In genomic region chr7:73578342-73579124, GRCh38 we compare ENCODE assay signal across 1 cellular context.
TF ChIP-seq lines count a peak whose summit lies in the region.

TBL2 (minus strand) TSS chr7:73578579; CDS start chr7:73578549, 30 bp downstream.

TF ChIP-seq in HepG2, 621 proteins besides CTCF, POLR2A, EP300 and RAD21 (continued from another document and continues in another):
- TF ChIP-seq, protein P1, sequence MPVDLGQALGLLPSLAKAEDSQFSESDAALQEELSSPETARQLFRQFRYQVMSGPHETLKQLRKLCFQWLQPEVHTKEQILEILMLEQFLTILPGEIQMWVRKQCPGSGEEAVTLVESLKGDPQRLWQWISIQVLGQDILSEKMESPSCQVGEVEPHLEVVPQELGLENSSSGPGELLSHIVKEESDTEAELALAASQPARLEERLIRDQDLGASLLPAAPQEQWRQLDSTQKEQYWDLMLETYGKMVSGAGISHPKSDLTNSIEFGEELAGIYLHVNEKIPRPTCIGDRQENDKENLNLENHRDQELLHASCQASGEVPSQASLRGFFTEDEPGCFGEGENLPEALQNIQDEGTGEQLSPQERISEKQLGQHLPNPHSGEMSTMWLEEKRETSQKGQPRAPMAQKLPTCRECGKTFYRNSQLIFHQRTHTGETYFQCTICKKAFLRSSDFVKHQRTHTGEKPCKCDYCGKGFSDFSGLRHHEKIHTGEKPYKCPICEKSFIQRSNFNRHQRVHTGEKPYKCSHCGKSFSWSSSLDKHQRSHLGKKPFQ (CRISPR knock-in tag; IDR thresholded peaks at IDR 0.05; ENCODE audit: insufficient replicate concordance) = no peak
- TF ChIP-seq THYN1 (CRISPR knock-in tag; IDR thresholded peaks at IDR 0.05; ENCODE audit: borderline replicate concordance, low read depth) (no peak), CREB1 (IDR thresholded peaks at IDR 0.05) (no peak), CREB1 (CRISPR knock-in tag; IDR thresholded peaks at IDR 0.05) (no peak), HNRNPK (IDR thresholded peaks at IDR 0.05; ENCODE audit: low read depth, low read length, poor library complexity, severe bottlenecking) (peak; percentile 19), GFI1 (CRISPR knock-in tag; IDR thresholded peaks at IDR 0.05; ENCODE audit: borderline replicate concordance) (no peak), REPIN1 (CRISPR knock-in tag; IDR thresholded peaks at IDR 0.05; ENCODE audit: borderline replicate concordance, low read depth) (no peak), RXRA (CRISPR knock-in tag; IDR thresholded peaks at IDR 0.05) (no peak), KLF9 (CRISPR knock-in tag; IDR thresholded peaks at IDR 0.05; ENCODE audit: low read depth) (peak; percentile 56; the same call in 1 of the 2 replicates), ZFP36 (IDR thresholded peaks at IDR 0.05; ENCODE audit: borderline replicate concordance, low read depth, low read length, partially characterized antibody) (no peak), ZNF883 (CRISPR knock-in tag; IDR thresholded peaks at IDR 0.05; ENCODE audit: not compliant biosample characterization) (no peak), ELF4 (CRISPR knock-in tag; IDR thresholded peaks at IDR 0.05; ENCODE audit: borderline replicate concordance) (no peak), SKI (IDR thresholded peaks at IDR 0.05; ENCODE audit: partially characterized antibody) (no peak), SRSF1 (optimal IDR thresholded peaks at IDR 0.05; ENCODE audit: low read depth, low read length) (no peak), ZNF782 (CRISPR knock-in tag; IDR thresholded peaks at IDR 0.05; ENCODE audit: borderline replicate concordance) (no peak), ZMYM4 (CRISPR knock-in tag; IDR thresholded peaks at IDR 0.05) (no peak), TRIM22 (IDR thresholded peaks at IDR 0.05) (no peak), ZNF317 (CRISPR knock-in tag; IDR thresholded peaks at IDR 0.05) (no peak), MZF1 (CRISPR knock-in tag; IDR thresholded peaks at IDR 0.05; ENCODE audit: borderline replicate concordance) (no peak), ZNF646 (CRISPR knock-in tag; IDR thresholded peaks at IDR 0.05) (no peak), XBP1 (CRISPR knock-in tag; IDR thresholded peaks at IDR 0.05) (no peak), ARNT2 (CRISPR knock-in tag; IDR thresholded peaks at IDR 0.05; ENCODE audit: low read depth) (peak; percentile 38), ATM (IDR thresholded peaks at IDR 0.05; ENCODE audit: borderline replicate concordance) (no peak), ZNF547 (CRISPR knock-in tag; IDR thresholded peaks at IDR 0.05) (peak; percentile 65; the same call in 1 of the 2 replicates), ELF1 (CRISPR knock-in tag; IDR thresholded peaks at IDR 0.05) (no peak), PRDM15 (CRISPR knock-in tag; IDR thresholded peaks at IDR 0.05) (0 out of 2 replicates have a peak, but pooled peaks have one; percentile 37), SAFB2 (CRISPR knock-in tag; IDR thresholded peaks at IDR 0.05; ENCODE audit: borderline replicate concordance, low read depth) (peak; percentile 66; the same call in 1 of the 2 replicates), ZNF30 (CRISPR knock-in tag; IDR thresholded peaks at IDR 0.05) (no peak), ZNF224 (CRISPR knock-in tag; IDR thresholded peaks at IDR 0.05) (no peak), ZNF275 (CRISPR knock-in tag; IDR thresholded peaks at IDR 0.05; ENCODE audit: borderline replicate concordance) (no peak), NAIF1 (CRISPR knock-in tag; IDR thresholded peaks at IDR 0.05; ENCODE audit: borderline replicate concordance) (no peak), SRSF9 (IDR thresholded peaks at IDR 0.05; ENCODE audit: borderline replicate concordance, insufficient read depth, low read depth, low read length, poor library complexity, severe bottlenecking) (no peak), KLF11 (CRISPR knock-in tag; IDR thresholded peaks at IDR 0.05) (peak; percentile 42; the same call in 1 of the 2 replicates), ZNF205 (CRISPR knock-in tag; IDR thresholded peaks at IDR 0.05) (no peak), REXO4 (CRISPR knock-in tag; IDR thresholded peaks at IDR 0.05; ENCODE audit: borderline replicate concordance) (no peak), TRAFD1 (CRISPR knock-in tag; IDR thresholded peaks at IDR 0.05; ENCODE audit: borderline replicate concordance) (no peak), FOXP4 (CRISPR knock-in tag; IDR thresholded peaks at IDR 0.05) (no peak), NFE2 (CRISPR knock-in tag; IDR thresholded peaks at IDR 0.05) (no peak), NFE2L1 (CRISPR knock-in tag; IDR thresholded peaks at IDR 0.05; ENCODE audit: borderline replicate concordance) (no peak), ZNF761 (CRISPR knock-in tag; conservative IDR thresholded peaks at IDR 0.05) (no peak), ZNF136 (CRISPR knock-in tag; IDR thresholded peaks at IDR 0.05; ENCODE audit: low read depth) (no peak), PCBP1 (IDR thresholded peaks at IDR 0.05; ENCODE audit: borderline replicate concordance, low read depth, low read length) (no peak), ASH2L (IDR thresholded peaks at IDR 0.05; ENCODE audit: insufficient read length, low read depth, low read length) (peak; percentile 62), ZNF446 (CRISPR knock-in tag; IDR thresholded peaks at IDR 0.05) (no peak), EHMT2 (IDR thresholded peaks at IDR 0.05; ENCODE audit: borderline replicate concordance, low read depth, low read length) (no peak), MIER2 (CRISPR knock-in tag; IDR thresholded peaks at IDR 0.05) (no peak)
- TF ChIP-seq, protein P2, sequence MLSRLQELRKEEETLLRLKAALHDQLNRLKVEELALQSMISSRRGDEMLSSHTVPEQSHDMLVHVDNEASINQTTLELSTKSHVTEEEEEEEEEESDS (CRISPR knock-in tag; IDR thresholded peaks at IDR 0.05; ENCODE audit: borderline replicate concordance) = no peak
- TF ChIP-seq, protein P3, sequence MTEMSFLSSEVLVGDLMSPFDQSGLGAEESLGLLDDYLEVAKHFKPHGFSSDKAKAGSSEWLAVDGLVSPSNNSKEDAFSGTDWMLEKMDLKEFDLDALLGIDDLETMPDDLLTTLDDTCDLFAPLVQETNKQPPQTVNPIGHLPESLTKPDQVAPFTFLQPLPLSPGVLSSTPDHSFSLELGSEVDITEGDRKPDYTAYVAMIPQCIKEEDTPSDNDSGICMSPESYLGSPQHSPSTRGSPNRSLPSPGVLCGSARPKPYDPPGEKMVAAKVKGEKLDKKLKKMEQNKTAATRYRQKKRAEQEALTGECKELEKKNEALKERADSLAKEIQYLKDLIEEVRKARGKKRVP (CRISPR knock-in tag; IDR thresholded peaks at IDR 0.05) = peak in 1 of 2 experiments; percentile 25; a peak in 1 of 4 replicates
